In genomic region chr9:68825755-68826500, GRCh38 we compare ENCODE assay signal across 20 cellular contexts.
DNase-seq lines count a peak whose midpoint lies in the region; ATAC-seq and TF ChIP-seq lines count a peak whose summit lies in the region.
"Had no signal": no experiment of that assay in that cellular context is flagged by ENCODE, and none has a peak within 500 bp of the region (broad histone marks: within the 10 kb centered on the region; RNA-seq: fewer than 3 reads in every experiment).

No MANE protein-coding gene starts in this region.

- H3K27me3 ChIP-seq in NT2/D1 (ENCODE audit: insufficient read depth, insufficient read length) (no peaks in the 10 kb centered on the region), left ventricle myocardium inferior (ENCODE audit: low read depth) (no peaks in the 10 kb centered on the region), smooth muscle cell (ENCODE audit: low read depth) (no peaks in the 10 kb centered on the region), ascending aorta (no peaks in the 10 kb centered on the region), psoas muscle (ENCODE audit: insufficient read depth in 3 of 3, low read length in 2 of 3) (no peaks in the 10 kb centered on the region)
- H3K27me3 ChIP-seq: breast epithelium, colonic mucosa, esophagus muscularis mucosa, MG63 had no signal

- no peaks in the 10 kb centered on the region for H3K79me2 ChIP-seq in smooth muscle cell (ENCODE audit: low read depth)

- CTCF ChIA-PET in RWPE1 (lab: Yijun Ruan, JAX) = interaction anchor here (0.6 to 0.7 kb wide), 3 partner anchors 46 to 596 kb away, joined by 3 read pairs; no protein-coding TSS in a partner anchor

- peak; percentile 80 for DNase-seq in NCI-H1105 treated with DMSO at 0.1 percent for 48 hours (lab: John Stamatoyannopoulos, UW)
- DNase-seq in NT2/D1 (ENCODE audit: low read depth, low spot score) = peak; percentile 30
- DNase-seq in left ventricle myocardium inferior = no peak
- DNase-seq in smooth muscle cell (lab: John Stamatoyannopoulos, UW; ENCODE audit: unreplicated experiment) = no peak
- no peak for DNase-seq in ascending aorta (ENCODE audit: low spot score in 2 of 2)
- DNase-seq in RWPE1 (ENCODE audit: low spot score) = no peak
- DNase-seq in psoas muscle = no peak
- DNase-seq: activated gamma-delta T cell treated with Interleukin-2 at 50 U/mL for 16 hours; activated naive CD8-positive, alpha-beta T cell treated with anti-CD3 and anti-CD28 coated beads, Interleukin-2, amount 50 U/mL, for 24 hours; colonic mucosa; effector memory CD4-positive, alpha-beta T cell; hypothalamus; MG63; NCI-H1694; NCI-H524 treated with DMSO at 0.1 percent for 48 hours; stimulated activated CD8-positive, alpha-beta memory T cell treated with anti-CD3 and anti-CD28 coated beads, Interleukin-4, amount 100 ng/mL, for 48 hours had no signal

- intact Hi-C loops in left ventricle myocardium inferior (cut with micrococcal nuclease) (no loop called here), ascending aorta (cut with DNase I) (no loop called here), psoas muscle (cut with DNase I) (no loop called here)

- peak overlapping the region; percentile 0 for H2AFZ ChIP-seq in smooth muscle cell (ENCODE audit: low read depth)

- POLR2A ChIA-PET in RWPE1 (lab: Yijun Ruan, JAX; ENCODE audit: low non-redundant PET) = no interaction called here

- no peak overlapping the region for H3K4me2 ChIP-seq in smooth muscle cell

- H3K9me3 ChIP-seq in NT2/D1 (ENCODE audit: insufficient read depth, low read length) (no peaks in the 10 kb centered on the region), left ventricle myocardium inferior (replicated peaks) (no peaks in the 10 kb centered on the region), smooth muscle cell (replicated peaks; ENCODE audit: low read depth) (no peaks in the 10 kb centered on the region), ascending aorta (no peaks in the 10 kb centered on the region), psoas muscle (no peaks in the 10 kb centered on the region)
- H3K9me3 ChIP-seq: breast epithelium, colonic mucosa, esophagus muscularis mucosa, MG63 had no signal

- H3K36me3 ChIP-seq in NT2/D1 (ENCODE audit: insufficient read depth, insufficient read length, low read length) (no peaks in the 10 kb centered on the region), left ventricle myocardium inferior (no peaks in the 10 kb centered on the region), smooth muscle cell (ENCODE audit: low read depth) (no peaks in the 10 kb centered on the region), ascending aorta (no peaks in the 10 kb centered on the region), psoas muscle (ENCODE audit: insufficient read depth in 1 of 2, low read depth in 1 of 2) (no peaks in the 10 kb centered on the region)
- H3K36me3 ChIP-seq: breast epithelium, colonic mucosa, esophagus muscularis mucosa, MG63 had no signal

- peak overlapping the region; percentile 69 for H3K27ac ChIP-seq in left ventricle myocardium inferior (replicated peaks)
- H3K27ac ChIP-seq in smooth muscle cell (ENCODE audit: low read depth) = no peak overlapping the region
- H3K27ac ChIP-seq in ascending aorta = peak overlapping the region in 1 of 2 donors; percentile 6
- no peak overlapping the region for H3K27ac ChIP-seq in RWPE1
- no peak overlapping the region for H3K27ac ChIP-seq in psoas muscle
- H3K27ac ChIP-seq: breast epithelium, colonic mucosa, esophagus muscularis mucosa had no signal

- 50% methylated on average over 9 of the region's 9 CpGs for WGBS in smooth muscle cell (ENCODE audit: low lambda C conversion rate)
- 45 to 58% (median 57%) methylated on average over 9 of the region's 9 CpGs for WGBS in psoas muscle, 3 donors

- H3K4me3 ChIP-seq in NT2/D1 (ENCODE audit: insufficient read length, low read depth) = no peak overlapping the region
- H3K4me3 ChIP-seq in left ventricle myocardium inferior = no peak overlapping the region
- no peak overlapping the region for H3K4me3 ChIP-seq in smooth muscle cell
- H3K4me3 ChIP-seq in ascending aorta = no peak overlapping the region
- H3K4me3 ChIP-seq in psoas muscle = no peak overlapping the region
- H3K4me3 ChIP-seq: breast epithelium, colonic mucosa, esophagus muscularis mucosa, lung, MG63 had no signal

- ATAC-seq in GM18867 (IDR thresholded peaks at IDR 0.05; ENCODE audit: unreplicated experiment) (no peak), psoas muscle (no peak)
- ATAC-seq: activated naive CD8-positive, alpha-beta T cell treated with anti-CD3 and anti-CD28 coated beads, Interleukin-2, amount 50 U/mL, for 24 hours had no signal

- H3F3A ChIP-seq in smooth muscle cell (ENCODE audit: low read depth) = no peaks in the 10 kb centered on the region

- H3K9ac ChIP-seq in NT2/D1 (ENCODE audit: insufficient read length, low read depth) (no peak overlapping the region), smooth muscle cell (ENCODE audit: low read depth) (no peak overlapping the region)

- peaks cover 5% of the 10 kb centered on the region for H3K4me1 ChIP-seq in NT2/D1 (ENCODE audit: insufficient read depth, insufficient read length)
- peaks cover 54% of the 10 kb centered on the region for H3K4me1 ChIP-seq in left ventricle myocardium inferior
- peaks cover 11% of the 10 kb centered on the region for H3K4me1 ChIP-seq in smooth muscle cell (ENCODE audit: low read depth)
- peaks cover 0 to 5% of the 10 kb centered on the region in 2 donors for H3K4me1 ChIP-seq in ascending aorta
- H3K4me1 ChIP-seq in psoas muscle = no peaks in the 10 kb centered on the region
- H3K4me1 ChIP-seq: breast epithelium, colonic mucosa had no signal

- TF ChIP-seq CTCF in left ventricle myocardium inferior (IDR thresholded peaks at IDR 0.05; ENCODE audit: borderline replicate concordance) (no peak), smooth muscle cell (IDR thresholded peaks at IDR 0.05; ENCODE audit: borderline replicate concordance, insufficient read depth, poor library complexity, severe bottlenecking) (no peak), ascending aorta (IDR thresholded peaks at IDR 0.05) (no peak), RWPE1 (conservative IDR thresholded peaks at IDR 0.05; ENCODE audit: low read depth) (no peak), psoas muscle (IDR thresholded peaks at IDR 0.05) (no peak)

- H4K20me1 ChIP-seq in smooth muscle cell (ENCODE audit: low read depth) = no peaks in the 10 kb centered on the region

Comparison
In these comparisons a context has a peak if more than half of its experiments do, and no peak if none do; other contexts are left out.
1. DNase-seq: peak in NCI-H1105 treated with DMSO at 0.1 percent for 48 hours (single experiment) and NT2/D1 (single experiment); none in left ventricle myocardium inferior (single experiment), smooth muscle cell (single experiment), ascending aorta (0 of 2), RWPE1 (single experiment) and psoas muscle (0 of 2).